ENCODE assay signal across 8 cellular contexts in the genomic region with DNA sequence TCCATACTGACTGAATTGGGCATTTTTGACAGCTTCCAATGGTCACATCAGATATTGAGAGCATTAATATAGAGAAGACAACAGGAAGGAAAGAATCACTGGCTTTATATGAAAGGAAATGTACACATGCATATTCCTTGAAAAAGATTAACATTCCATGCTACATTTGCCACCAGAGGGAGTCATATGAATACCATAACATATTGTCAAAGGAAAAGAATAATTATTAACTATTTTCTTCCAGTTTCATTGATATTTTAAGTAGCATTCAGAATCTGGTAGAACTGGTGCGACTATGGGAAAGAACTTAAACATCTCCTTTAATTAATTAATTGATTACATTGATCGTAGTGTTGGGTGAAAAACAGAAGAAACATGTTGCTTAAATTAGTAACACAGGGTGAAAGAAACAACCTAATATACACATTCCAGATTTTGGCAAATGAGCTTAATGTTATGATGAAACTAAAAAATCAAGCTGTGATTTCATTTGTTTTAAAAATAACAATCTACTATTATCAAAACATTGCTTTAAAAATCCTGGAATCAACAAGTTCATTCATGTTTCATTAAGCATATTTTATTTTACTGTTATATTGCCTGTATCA.
DNase-seq lines count a peak whose midpoint lies in the region; ATAC-seq and TF ChIP-seq lines count a peak whose summit lies in the region.

No MANE protein-coding gene starts in this region.

- H3K4me1 ChIP-seq in ascending aorta (no peaks in the 10 kb centered on the region), left lung (no peaks in the 10 kb centered on the region)

- H3K27me3 ChIP-seq in ascending aorta: no peaks in the 10 kb centered on the region
- no peaks in the 10 kb centered on the region for H3K27me3 ChIP-seq in left lung

- ATAC-seq in left lung (peak; percentile 49), HG03175 (IDR thresholded peaks at IDR 0.05; ENCODE audit: unreplicated experiment) (no peak), HG03439 (IDR thresholded peaks at IDR 0.05; ENCODE audit: unreplicated experiment) (no peak), HG02981 (IDR thresholded peaks at IDR 0.05; ENCODE audit: unreplicated experiment) (no peak)

- H3K27ac ChIP-seq in C4-2B: no peak overlapping the region
- H3K27ac ChIP-seq in ascending aorta: no peak overlapping the region
- no peak overlapping the region for H3K27ac ChIP-seq in left lung

- intact Hi-C loops in ascending aorta (cut with DNase I): loop anchor here (2.0 kb wide), 1 partner anchor 408 kb away; no protein-coding TSS in a partner anchor
- intact Hi-C loops in left lung (cut with DNase I): no loop called here

- H3K9me3 ChIP-seq in ascending aorta (no peaks in the 10 kb centered on the region), left lung (peaks cover 0 to 7% of the 10 kb centered on the region in 2 donors)

- H3K36me3 ChIP-seq in ascending aorta: no peaks in the 10 kb centered on the region
- H3K36me3 ChIP-seq in left lung: no peaks in the 10 kb centered on the region

- DNase-seq in HuH-7.5 (ENCODE audit: low spot score): peak; percentile 26
- no peak for DNase-seq in ascending aorta (ENCODE audit: low spot score in 2 of 2)
- DNase-seq in left lung: no peak
- no peak for DNase-seq in NK-92 treated with Interleukin-12 subunit alpha and Interleukin-12 subunit beta, amount 100 ng/mL, for 24 hours (lab: John Stamatoyannopoulos, UW)

- H3K4me3 ChIP-seq in ascending aorta (no peak overlapping the region), left lung (no peak overlapping the region)

- TF ChIP-seq CTCF in C4-2B (conservative IDR thresholded peaks at IDR 0.05): peak; percentile 80
- peak; percentile 5 to 34 (median 23) for TF ChIP-seq CTCF in ascending aorta (IDR thresholded peaks at IDR 0.05)
- peak in 1 of 2 donors; percentile 24 for TF ChIP-seq CTCF in left lung (IDR thresholded peaks at IDR 0.05)
